Comparison of ENCODE assay signal across 9 cellular contexts in genomic region chr17:39235555-39236221, GRCh38. TPM values are rescaled to one million over a fixed set of nuclear protein-coding genes. Genes with fewer than 3 reads are reported as not detected.
DNase-seq lines count a peak whose midpoint lies in the region; ATAC-seq and TF ChIP-seq lines count a peak whose summit lies in the region.
"Had no signal": no experiment of that assay in that cellular context is flagged by ENCODE, and none has a peak within 500 bp of the region (broad histone marks: within the 10 kb centered on the region; RNA-seq: fewer than 3 reads in every experiment).

No MANE protein-coding gene starts in this region.

- H3K27ac ChIP-seq in AG04450 (ENCODE audit: low read depth, low read length) = no peak overlapping the region

- no peaks in the 10 kb centered on the region for H3K36me3 Mint-ChIP-seq in mesothelial cell of epicardium

- peaks cover 38% of the 10 kb centered on the region for H3K27me3 Mint-ChIP-seq in mesothelial cell of epicardium (ENCODE audit: low read depth)

- H3K4me3 Mint-ChIP-seq in mesothelial cell of epicardium = no peak overlapping the region

- CTCF ChIA-PET in AG04450 (lab: Charles Lee) = interaction anchor here (0.5 to 4.5 kb wide), 18 partner anchors 9 to 984 kb away, joined by 3 to 31 read pairs (median 4); partner anchors contain the start of genes STAC2 and WIPF2

- no peak overlapping the region for H3K4me3 ChIP-seq in AG04450 (ENCODE audit: low read depth, low read length)

- no peaks in the 10 kb centered on the region; the same call in 1 of the 2 replicates for H3K9me3 ChIP-seq in AG04450 (ENCODE audit: control insufficient read depth, insufficient read depth, low read length)

- DNase-seq in AG04450 (ENCODE audit: low read depth, low spot score) = no peak
- DNase-seq in GF-D8 (lab: John Stamatoyannopoulos, UW) = peak; percentile 34
- DNase-seq in NCI-H1105 (lab: John Stamatoyannopoulos, UW) = peak; percentile 31
- peak; percentile 84 for DNase-seq in cerebellar cortex (ENCODE audit: low spot score)
- no peak for DNase-seq in mesothelial cell of epicardium (ENCODE audit: low spot score in 2 of 2, unreplicated experiment in 2 of 2)

- no peaks in the 10 kb centered on the region for H3K27me3 ChIP-seq in AG04450 (ENCODE audit: control insufficient read depth, insufficient read depth, low read length)

- POLR2A ChIA-PET in AG04450 (lab: Yijun Ruan, JAX) = interaction anchor here (0.6 kb wide), 2 partner anchors 35 to 36 kb away, joined by 4 to 6 read pairs; partner anchors contain the start of gene RPL19

- TF ChIP-seq CTCF in AG04450 (IDR thresholded peaks at IDR 0.05; ENCODE audit: low read depth, low read length) = peak; percentile 69
- peak; percentile 48 for TF ChIP-seq CTCF in mesothelial cell of epicardium (IDR thresholded peaks at IDR 0.05; ENCODE audit: unreplicated experiment)

- no peaks in the 10 kb centered on the region for H3K9me3 Mint-ChIP-seq in mesothelial cell of epicardium

- no peak overlapping the region for H3K27ac Mint-ChIP-seq in mesothelial cell of epicardium

- peaks cover 16% of the 10 kb centered on the region for H3K4me1 Mint-ChIP-seq in mesothelial cell of epicardium

- ATAC-seq in SK-N-SH treated with all-trans-retinoic acid at 6 μM for 48 hours (peak; percentile 87), HG02938 (IDR thresholded peaks at IDR 0.05; ENCODE audit: unreplicated experiment) (no peak), GM18868 (IDR thresholded peaks at IDR 0.05; ENCODE audit: unreplicated experiment) (no peak)

TF ChIP-seq in SK-N-SH treated with all-trans-retinoic acid at 6 μM for 48 hours, 23 proteins besides CTCF, POLR2A, EP300 and RAD21:
- TF ChIP-seq ZFP3 (CRISPR knock-in tag; IDR thresholded peaks at IDR 0.05) = no peak
TF ChIP-seq in SK-N-SH treated with all-trans-retinoic acid at 6 μM for 48 hours: peak in this region for 0.

RNA-seq across cellular contexts. Expression of gene STAC2, which starts 9.9 kb away (rescaled TPM):
- 0.04 TPM in 1 of 2 replicates, not detected in the other for polyA plus RNA-seq in AG04450 (2011; rRNA removed)
- not detected in 2 replicates for polyA minus RNA-seq in AG04450 (2011; rRNA and poly(A)+ RNA removed)
- 0.63 to 0.86 TPM (median 0.77 TPM) in 3 replicates for total RNA-seq in mesothelial cell of epicardium
- total RNA-seq: mononuclear cell had no signal

RNA-seq across cellular contexts. Expression of gene RPL19, which starts 35.6 kb away (rescaled TPM):
- 1,791 and 1,924 TPM in 2 replicates for polyA plus RNA-seq in AG04450 (2011; rRNA removed)
- 660 and 768 TPM in 2 replicates for polyA minus RNA-seq in AG04450 (2011; rRNA and poly(A)+ RNA removed)
- 1,422 to 1,472 TPM (median 1,468 TPM) in 3 replicates for total RNA-seq in mesothelial cell of epicardium

RNA-seq across cellular contexts. Expression of gene CACNB1, which starts 38.2 kb away (rescaled TPM):
- 3.2 and 3.7 TPM in 2 replicates for polyA plus RNA-seq in AG04450 (2011; rRNA removed)
- polyA minus RNA-seq in AG04450 (2011; rRNA and poly(A)+ RNA removed) = 10.8 and 14.6 TPM in 2 replicates
- total RNA-seq in mesothelial cell of epicardium = 19.2 to 21.6 TPM (median 19.3 TPM) in 3 replicates

Comparison
In these comparisons a context has a peak if more than half of its experiments do, and no peak if none do; other contexts are left out.
1. DNase-seq: peak in GF-D8 (single experiment), NCI-H1105 (single experiment) and cerebellar cortex (single experiment); none in AG04450 (single experiment) and mesothelial cell of epicardium (0 of 2).